ENCODE assay signal across 1 cellular context in genomic region chr6:149860834-149861602, GRCh38.
A peak's percentile ranks its signal among the peaks of the same experiment; 100 is the strongest.
TF ChIP-seq lines count a peak whose summit lies in the region.

No MANE protein-coding gene starts in this region.

TF ChIP-seq in HepG2, 621 proteins besides CTCF, POLR2A, EP300 and RAD21 (continued from another document and continues in another):
- no peak for TF ChIP-seq FOXO4 (CRISPR knock-in tag; conservative IDR thresholded peaks at IDR 0.05)
- no peak for TF ChIP-seq ZNF282 (IDR thresholded peaks at IDR 0.05; ENCODE audit: partially characterized antibody)
- 0 out of 2 replicates have a peak, but pooled peaks have one; percentile 7 for TF ChIP-seq PHF20 (CRISPR knock-in tag; IDR thresholded peaks at IDR 0.05)
- TF ChIP-seq ZNF501 (CRISPR knock-in tag; IDR thresholded peaks at IDR 0.05): peak; percentile 82
- peak; percentile 41; the same call in 1 of the 2 replicates for TF ChIP-seq TFDP1 (CRISPR knock-in tag; IDR thresholded peaks at IDR 0.05; ENCODE audit: borderline replicate concordance)
- TF ChIP-seq ISX (CRISPR knock-in tag; conservative IDR thresholded peaks at IDR 0.05): no peak
- TF ChIP-seq ZNF772 (CRISPR knock-in tag; IDR thresholded peaks at IDR 0.05): peak; percentile 22; the same call in 1 of the 2 replicates
- TF ChIP-seq POLR2AphosphoS5 (IDR thresholded peaks at IDR 0.05; ENCODE audit: low read depth, low read length): no peak
- TF ChIP-seq GRHL1 (CRISPR knock-in tag; conservative IDR thresholded peaks at IDR 0.05): no peak
- TF ChIP-seq ZNF784 (CRISPR knock-in tag; IDR thresholded peaks at IDR 0.05; ENCODE audit: borderline replicate concordance): peak; percentile 83; the same call in 1 of the 2 replicates
- no peak for TF ChIP-seq USF2 (IDR thresholded peaks at IDR 0.05; ENCODE audit: low read depth, low read length)
- TF ChIP-seq USF2 (CRISPR knock-in tag; IDR thresholded peaks at IDR 0.05; ENCODE audit: borderline replicate concordance): no peak
- TF ChIP-seq ZBTB1 (CRISPR knock-in tag; IDR thresholded peaks at IDR 0.05; ENCODE audit: borderline replicate concordance): no peak
- TF ChIP-seq HOXA5 (CRISPR knock-in tag; IDR thresholded peaks at IDR 0.05): 0 out of 2 replicates have a peak, but pooled peaks have one; percentile 30
- TF ChIP-seq ZZZ3 (CRISPR knock-in tag; IDR thresholded peaks at IDR 0.05; ENCODE audit: borderline replicate concordance): no peak
- TF ChIP-seq ZSCAN20 (CRISPR knock-in tag; IDR thresholded peaks at IDR 0.05; ENCODE audit: borderline replicate concordance): 0 out of 2 replicates have a peak, but pooled peaks have one; percentile 51
- no peak for TF ChIP-seq PHB2 (IDR thresholded peaks at IDR 0.05; ENCODE audit: partially characterized antibody)
- TF ChIP-seq ZBTB21 (CRISPR knock-in tag; IDR thresholded peaks at IDR 0.05): no peak
- no peak for TF ChIP-seq ZNF432 (CRISPR knock-in tag; IDR thresholded peaks at IDR 0.05; ENCODE audit: borderline replicate concordance)
- peak; percentile 53; the same call in 1 of the 2 replicates for TF ChIP-seq ZNF724P (CRISPR knock-in tag; IDR thresholded peaks at IDR 0.05; ENCODE audit: borderline replicate concordance)
- TF ChIP-seq ZFP36L2 (CRISPR knock-in tag; IDR thresholded peaks at IDR 0.05): no peak
- TF ChIP-seq DNMT3B (CRISPR knock-in tag; conservative IDR thresholded peaks at IDR 0.05): no peak
- TF ChIP-seq ZNF782 (CRISPR knock-in tag; IDR thresholded peaks at IDR 0.05; ENCODE audit: borderline replicate concordance): no peak
- 0 out of 2 replicates have a peak, but pooled peaks have one; percentile 33 for TF ChIP-seq MXD3 (CRISPR knock-in tag; IDR thresholded peaks at IDR 0.05)
- TF ChIP-seq ZBTB33 (CRISPR knock-in tag; IDR thresholded peaks at IDR 0.05): no peak
- no peak for TF ChIP-seq POLR2AphosphoS2 (IDR thresholded peaks at IDR 0.05; ENCODE audit: low read depth, low read length)
- no peak for TF ChIP-seq NFE2L1 (CRISPR knock-in tag; IDR thresholded peaks at IDR 0.05; ENCODE audit: borderline replicate concordance)
- TF ChIP-seq TBL1XR1 (IDR thresholded peaks at IDR 0.05; ENCODE audit: borderline replicate concordance, low read length, partially characterized antibody): peak; percentile 46
- TF ChIP-seq HMGA1 (CRISPR knock-in tag; conservative IDR thresholded peaks at IDR 0.05): no peak
- no peak for TF ChIP-seq ELK4 (CRISPR knock-in tag; IDR thresholded peaks at IDR 0.05; ENCODE audit: borderline replicate concordance)
- peak; percentile 61 for TF ChIP-seq ZFP91 (CRISPR knock-in tag; IDR thresholded peaks at IDR 0.05; ENCODE audit: borderline replicate concordance)
- TF ChIP-seq HNRNPL (IDR thresholded peaks at IDR 0.05; ENCODE audit: low read depth, low read length): no peak
- peak; percentile 43; the same call in 1 of the 2 replicates for TF ChIP-seq ZNF547 (CRISPR knock-in tag; IDR thresholded peaks at IDR 0.05)
- no peak; the same call in 1 of the 2 replicates for TF ChIP-seq TFE3 (CRISPR knock-in tag; IDR thresholded peaks at IDR 0.05)
- TF ChIP-seq SP5 (CRISPR knock-in tag; IDR thresholded peaks at IDR 0.05; ENCODE audit: borderline replicate concordance, low read depth): peak; percentile 73; the same call in 1 of the 2 replicates
- no peak for TF ChIP-seq ZBTB38 (CRISPR knock-in tag; IDR thresholded peaks at IDR 0.05)
- peak; percentile 57 for TF ChIP-seq ZFP37 (CRISPR knock-in tag; IDR thresholded peaks at IDR 0.05; ENCODE audit: borderline replicate concordance)
- TF ChIP-seq ZNF143 (CRISPR knock-in tag; IDR thresholded peaks at IDR 0.05): peak; percentile 12; the same call in 1 of the 2 replicates
- TF ChIP-seq TARDBP (CRISPR knock-in tag; IDR thresholded peaks at IDR 0.05): peak; percentile 93; the same call in 1 of the 2 replicates
- TF ChIP-seq ZNF616 (CRISPR knock-in tag; IDR thresholded peaks at IDR 0.05; ENCODE audit: low read depth): no peak
- TF ChIP-seq PAF1 (CRISPR knock-in tag; IDR thresholded peaks at IDR 0.05): no peak
- TF ChIP-seq ZKSCAN5 (CRISPR knock-in tag; IDR thresholded peaks at IDR 0.05): no peak
- no peak for TF ChIP-seq KAT2B (IDR thresholded peaks at IDR 0.05; ENCODE audit: borderline replicate concordance, low read depth, low read length)
- no peak for TF ChIP-seq ZMYM2 (CRISPR knock-in tag; IDR thresholded peaks at IDR 0.05)
- no peak for TF ChIP-seq ATM (IDR thresholded peaks at IDR 0.05; ENCODE audit: borderline replicate concordance)
- peak; percentile 52; the same call in 1 of the 2 replicates for TF ChIP-seq DMAP1 (CRISPR knock-in tag; IDR thresholded peaks at IDR 0.05)
- TF ChIP-seq ZNF225 (CRISPR knock-in tag; IDR thresholded peaks at IDR 0.05): no peak
- no peak for TF ChIP-seq NFYC (CRISPR knock-in tag; IDR thresholded peaks at IDR 0.05)
- no peak for TF ChIP-seq GLMP (CRISPR knock-in tag; IDR thresholded peaks at IDR 0.05; ENCODE audit: borderline replicate concordance)
- peak; percentile 83; the same call in 1 of the 2 replicates for TF ChIP-seq SMYD3 (CRISPR knock-in tag; IDR thresholded peaks at IDR 0.05)
- TF ChIP-seq ZMYM3 (CRISPR knock-in tag; IDR thresholded peaks at IDR 0.05): peak; percentile 76
- TF ChIP-seq CREBL2 (CRISPR knock-in tag; IDR thresholded peaks at IDR 0.05; ENCODE audit: borderline replicate concordance): no peak; the same call in 1 of the 2 replicates
- TF ChIP-seq MTA1 (CRISPR knock-in tag; IDR thresholded peaks at IDR 0.05; ENCODE audit: borderline replicate concordance): no peak
- TF ChIP-seq TOPORS (CRISPR knock-in tag; IDR thresholded peaks at IDR 0.05): 0 out of 2 replicates have a peak, but pooled peaks have one; percentile 48
- TF ChIP-seq RXRA (CRISPR knock-in tag; IDR thresholded peaks at IDR 0.05): peak; percentile 96
